Comparison of ENCODE assay signal across 8 cellular contexts in genomic region chr17:77235370-77236080, GRCh38.
DNase-seq lines count a peak whose midpoint lies in the region; ATAC-seq and TF ChIP-seq lines count a peak whose summit lies in the region.

No MANE protein-coding gene starts in this region.

- WGBS in smooth muscle cell (ENCODE audit: low lambda C conversion rate), result 58% methylated on average over 15 of the region's 15 CpGs

- H3K4me1 Mint-ChIP-seq in activated CD4-positive, alpha-beta T cell treated with anti-CD3 and anti-CD28 coated beads, Interleukin-2, amount 10 ng/mL, durations not matched to agents 24 days and 14 days, result peaks cover 18% of the 10 kb centered on the region

- H3K27ac Mint-ChIP-seq in activated CD4-positive, alpha-beta T cell treated with anti-CD3 and anti-CD28 coated beads, Interleukin-2, amount 10 ng/mL, durations not matched to agents 24 days and 14 days, result peak overlapping the region; percentile 84

- no peaks in the 10 kb centered on the region for H4K20me1 ChIP-seq in smooth muscle cell (ENCODE audit: low read depth)

- no peaks in the 10 kb centered on the region for H3K79me2 ChIP-seq in smooth muscle cell (ENCODE audit: low read depth)

- H3K27me3 Mint-ChIP-seq in activated CD4-positive, alpha-beta T cell treated with anti-CD3 and anti-CD28 coated beads, Interleukin-2, amount 10 ng/mL, durations not matched to agents 24 days and 14 days, result no peaks in the 10 kb centered on the region

- peak overlapping the region; percentile 58 for H3K27ac ChIP-seq in smooth muscle cell (ENCODE audit: low read depth)

- no peaks in the 10 kb centered on the region for H3K36me3 Mint-ChIP-seq in activated CD4-positive, alpha-beta T cell treated with anti-CD3 and anti-CD28 coated beads, Interleukin-2, amount 10 ng/mL, durations not matched to agents 24 days and 14 days (ENCODE audit: low read depth)

- no peaks in the 10 kb centered on the region for H3K9me3 Mint-ChIP-seq in activated CD4-positive, alpha-beta T cell treated with anti-CD3 and anti-CD28 coated beads, Interleukin-2, amount 10 ng/mL, durations not matched to agents 24 days and 14 days

- intact Hi-C loops in activated CD4-positive, alpha-beta T cell treated with anti-CD3 and anti-CD28 coated beads, Interleukin-2, amount 10 ng/mL, durations not matched to agents 24 days and 14 days (cut with micrococcal nuclease), result no loop called here
- intact Hi-C loops in left cardiac atrium (cut with DNase I), result no loop called here

- ATAC-seq in left cardiac atrium, result peak; percentile 60 to 73
- ATAC-seq in HG02759 (IDR thresholded peaks at IDR 0.05; ENCODE audit: unreplicated experiment), result no peak
- ATAC-seq in GM18519 (IDR thresholded peaks at IDR 0.05; ENCODE audit: low FRiP score, unreplicated experiment), result no peak

- H3K36me3 ChIP-seq in smooth muscle cell (ENCODE audit: low read depth), result no peaks in the 10 kb centered on the region
- no peaks in the 10 kb centered on the region for H3K36me3 ChIP-seq in H7 (replicated peaks; ENCODE audit: control insufficient read depth, insufficient read depth, low read length)

- H3K4me3 ChIP-seq in smooth muscle cell (peak overlapping the region; percentile 1), H7 (ENCODE audit: insufficient read depth, low read depth, low read length) (no peak overlapping the region)

- no peaks in the 10 kb centered on the region for H3K27me3 ChIP-seq in smooth muscle cell (ENCODE audit: low read depth)
- no peaks in the 10 kb centered on the region for H3K27me3 ChIP-seq in H7 (ENCODE audit: control insufficient read depth, insufficient read depth, low read length)

- peak overlapping the region; percentile 75 for H3K4me3 Mint-ChIP-seq in activated CD4-positive, alpha-beta T cell treated with anti-CD3 and anti-CD28 coated beads, Interleukin-2, amount 10 ng/mL, durations not matched to agents 24 days and 14 days

- H3K4me1 ChIP-seq in smooth muscle cell (ENCODE audit: low read depth), result no peaks in the 10 kb centered on the region

- no peak overlapping the region for H3K9ac ChIP-seq in smooth muscle cell (ENCODE audit: low read depth)

- DNase-seq in activated CD4-positive, alpha-beta T cell treated with anti-CD3 and anti-CD28 coated beads, Interleukin-2, amount 10 ng/mL, durations not matched to agents 24 days and 14 days, result peak; percentile 79
- no peak for DNase-seq in activated CD4-positive, alpha-beta T cell treated with anti-CD3 and anti-CD28 coated beads, Interleukin-2, amount 50 U/mL, for 4 hours
- peak; percentile 62 for DNase-seq in activated CD8-positive, alpha-beta memory T cell treated with anti-CD3 and anti-CD28 coated beads, Interleukin-2, amount 50 U/mL, for 48 hours
- DNase-seq in left cardiac atrium (peak; percentile 74), smooth muscle cell (lab: John Stamatoyannopoulos, UW; ENCODE audit: unreplicated experiment) (no peak), H7 (no peak)

- no peaks in the 10 kb centered on the region for H3K9me3 ChIP-seq in smooth muscle cell (replicated peaks; ENCODE audit: low read depth)

- no peak for TF ChIP-seq CTCF in smooth muscle cell (IDR thresholded peaks at IDR 0.05; ENCODE audit: borderline replicate concordance, insufficient read depth, poor library complexity, severe bottlenecking)

- no peaks in the 10 kb centered on the region for H3F3A ChIP-seq in smooth muscle cell (ENCODE audit: low read depth)

- H2AFZ ChIP-seq in smooth muscle cell (ENCODE audit: low read depth), result no peak overlapping the region

- peak overlapping the region; percentile 37 for H3K4me2 ChIP-seq in smooth muscle cell

Comparison
In these comparisons a context has a peak if more than half of its experiments do, and no peak if none do; other contexts are left out.
1. DNase-seq: peak in activated CD4-positive, alpha-beta T cell treated with anti-CD3 and anti-CD28 coated beads, Interleukin-2, amount 10 ng/mL, durations not matched to agents 24 days and 14 days (single experiment), activated CD8-positive, alpha-beta memory T cell treated with anti-CD3 and anti-CD28 coated beads, Interleukin-2, amount 50 U/mL, for 48 hours (single experiment) and left cardiac atrium (single experiment); none in activated CD4-positive, alpha-beta T cell treated with anti-CD3 and anti-CD28 coated beads, Interleukin-2, amount 50 U/mL, for 4 hours (0 of 2), smooth muscle cell (single experiment) and H7 (single experiment).
2. ATAC-seq: peak in left cardiac atrium (2 of 2); none in HG02759 (single experiment) and GM18519 (single experiment).